ENCODE assay signal across 14 cellular contexts in the genomic region with DNA sequence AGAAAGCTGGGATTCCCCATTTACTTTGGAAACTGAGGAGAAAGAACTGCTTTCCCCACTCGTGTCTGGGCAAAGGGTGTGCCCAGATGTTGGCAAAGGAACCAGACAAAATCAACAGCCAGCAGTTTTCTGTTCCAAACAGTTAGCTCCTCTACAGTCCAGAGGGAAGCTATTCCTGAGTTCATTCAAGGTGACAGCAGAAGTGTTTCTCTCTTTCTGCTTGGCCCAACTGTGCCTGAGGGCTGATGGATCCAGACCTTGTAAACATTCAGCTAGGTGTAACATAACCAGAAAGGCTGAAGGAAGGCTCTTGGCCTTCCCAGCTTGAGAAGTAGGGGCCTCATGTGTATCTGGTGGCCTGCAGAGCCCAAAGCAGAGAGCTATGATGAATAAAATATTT.
"Had no signal": no experiment of that assay in that cellular context is flagged by ENCODE, and none has a peak within 500 bp of the region (broad histone marks: within the 10 kb centered on the region; RNA-seq: fewer than 3 reads in every experiment).

No MANE protein-coding gene starts in this region.

- DNase-seq: activated CD4-positive, alpha-beta T cell treated with anti-CD3 and anti-CD28 coated beads, Interleukin-2, amount 10 ng/mL, durations not matched to agents 7 days and 5 days; activated CD4-positive, CD25-positive, alpha-beta regulatory T cell; activated CD8-positive, alpha-beta memory T cell treated with anti-CD3 and anti-CD28 coated beads, Interleukin-2, amount 50 U/mL, for 48 hours; activated naive CD8-positive, alpha-beta T cell treated with anti-CD3 and anti-CD28 coated beads for 36 hours; amygdala; cortex of kidney; effector CD8-positive, alpha-beta T cell; mucosa of descending colon; natural killer cell; stimulated activated CD4-positive, alpha-beta T cell treated with anti-CD3 and anti-CD28 coated beads, Interleukin-12 subunit alpha, Interleukin-12 subunit beta, amount 100 ng/mL, for 4 hours; stimulated activated naive B cell treated with anti-CD40 and anti-IgM and Interleukin-4, amounts not matched to agents 10 μg/mL and 1 μg/mL and 100 μg/mL, for 72 hours; substantia nigra; SW 1271 had no signal

- H3K9me3 ChIP-seq: mucosa of descending colon, prostate gland had no signal

- H3K36me3 ChIP-seq: prostate gland had no signal

- H3K4me1 ChIP-seq: prostate gland had no signal

- ATAC-seq: mucosa of descending colon; natural killer cell; stimulated activated naive B cell treated with anti-CD40 and anti-IgM and Interleukin-4, amounts not matched to agents 10 μg/mL and 1 μg/mL and 100 μg/mL, for 72 hours had no signal

- H3K4me3 ChIP-seq: mucosa of descending colon, prostate gland had no signal

- H3K27ac ChIP-seq: prostate gland had no signal
